In genomic region chr21:46323227-46323709, GRCh38 we compare ENCODE assay signal across 1 cellular context.
TF ChIP-seq lines count a peak whose summit lies in the region.

No MANE protein-coding gene starts in this region.

TF ChIP-seq in HepG2, 621 proteins besides CTCF, POLR2A, EP300 and RAD21 (continued from another document and continues in another):
- no peak for TF ChIP-seq MTERF4 (CRISPR knock-in tag; IDR thresholded peaks at IDR 0.05)
- TF ChIP-seq DRAP1 (CRISPR knock-in tag; IDR thresholded peaks at IDR 0.05), result no peak
- no peak for TF ChIP-seq ONECUT2 (CRISPR knock-in tag; IDR thresholded peaks at IDR 0.05)
- TF ChIP-seq ZFP36L2 (CRISPR knock-in tag; IDR thresholded peaks at IDR 0.05), result no peak
- TF ChIP-seq PCBP2 (optimal IDR thresholded peaks at IDR 0.05; ENCODE audit: low read depth, low read length, poor library complexity, severe bottlenecking), result no peak
- 0 out of 2 replicates have a peak, but pooled peaks have one; percentile 21 for TF ChIP-seq ZNF800 (CRISPR knock-in tag; IDR thresholded peaks at IDR 0.05)
- no peak for TF ChIP-seq NR2F6 (IDR thresholded peaks at IDR 0.05)
- no peak for TF ChIP-seq NR2F6 (CRISPR knock-in tag; IDR thresholded peaks at IDR 0.05)
- TF ChIP-seq MED8 (CRISPR knock-in tag; IDR thresholded peaks at IDR 0.05; ENCODE audit: insufficient replicate concordance), result no peak
- no peak for TF ChIP-seq ZBTB40 (IDR thresholded peaks at IDR 0.05)
- peak; percentile 33; the same call in 1 of the 2 replicates for TF ChIP-seq ZBTB40 (CRISPR knock-in tag; IDR thresholded peaks at IDR 0.05)
- no peak for TF ChIP-seq MXD3 (CRISPR knock-in tag; IDR thresholded peaks at IDR 0.05)
- no peak for TF ChIP-seq ZBTB8A (CRISPR knock-in tag; IDR thresholded peaks at IDR 0.05; ENCODE audit: borderline replicate concordance, low read depth)
- TF ChIP-seq ZBTB3 (CRISPR knock-in tag; IDR thresholded peaks at IDR 0.05; ENCODE audit: borderline replicate concordance, low read depth), result no peak
- no peak for TF ChIP-seq ZNF3 (CRISPR knock-in tag; IDR thresholded peaks at IDR 0.05)
- no peak for TF ChIP-seq SIX1 (CRISPR knock-in tag; IDR thresholded peaks at IDR 0.05; ENCODE audit: borderline replicate concordance)
- no peak for TF ChIP-seq U2AF1 (optimal IDR thresholded peaks at IDR 0.05; ENCODE audit: low read depth, low read length)
- no peak for TF ChIP-seq PPARG (CRISPR knock-in tag; conservative IDR thresholded peaks at IDR 0.05)
- TF ChIP-seq MXD1 (CRISPR knock-in tag; IDR thresholded peaks at IDR 0.05), result no peak
- TF ChIP-seq ZNF687 (CRISPR knock-in tag; IDR thresholded peaks at IDR 0.05), result no peak
- no peak for TF ChIP-seq MTF2 (CRISPR knock-in tag; IDR thresholded peaks at IDR 0.05; ENCODE audit: borderline replicate concordance)
- TF ChIP-seq ZFP37 (CRISPR knock-in tag; IDR thresholded peaks at IDR 0.05; ENCODE audit: borderline replicate concordance), result no peak
- TF ChIP-seq SALL2 (CRISPR knock-in tag; IDR thresholded peaks at IDR 0.05), result no peak
- TF ChIP-seq ZNF234 (CRISPR knock-in tag; conservative IDR thresholded peaks at IDR 0.05), result 0 out of 2 replicates have a peak, but pooled peaks have one; percentile 35
- no peak for TF ChIP-seq TP53 (CRISPR knock-in tag; conservative IDR thresholded peaks at IDR 0.05)
- TF ChIP-seq POGZ (CRISPR knock-in tag; IDR thresholded peaks at IDR 0.05), result no peak
- TF ChIP-seq ADNP (CRISPR knock-in tag; IDR thresholded peaks at IDR 0.05), result no peak
- TF ChIP-seq ZSCAN22 (CRISPR knock-in tag; IDR thresholded peaks at IDR 0.05), result no peak
- no peak for TF ChIP-seq ZNF775 (CRISPR knock-in tag; IDR thresholded peaks at IDR 0.05; ENCODE audit: borderline replicate concordance)
- no peak for TF ChIP-seq KDM5A (IDR thresholded peaks at IDR 0.05; ENCODE audit: borderline replicate concordance, low read length)
- peak; percentile 7 for TF ChIP-seq ASH2L (IDR thresholded peaks at IDR 0.05; ENCODE audit: insufficient read length, low read depth, low read length)
- TF ChIP-seq SP1 (IDR thresholded peaks at IDR 0.05), result no peak
- TF ChIP-seq SP1 (CRISPR knock-in tag; IDR thresholded peaks at IDR 0.05), result no peak
- TF ChIP-seq SRSF4 (IDR thresholded peaks at IDR 0.05; ENCODE audit: low read depth, low read length, poor library complexity, severe bottlenecking), result no peak
- TF ChIP-seq ZNF891 (CRISPR knock-in tag; IDR thresholded peaks at IDR 0.05), result peak; percentile 26; the same call in 1 of the 2 replicates
- no peak for TF ChIP-seq PITX1 (CRISPR knock-in tag; IDR thresholded peaks at IDR 0.05)
- TF ChIP-seq ZNF678 (CRISPR knock-in tag; IDR thresholded peaks at IDR 0.05), result no peak
- TF ChIP-seq ZNF781 (CRISPR knock-in tag; IDR thresholded peaks at IDR 0.05; ENCODE audit: borderline replicate concordance, not compliant biosample characterization), result peak; percentile 4
- no peak for TF ChIP-seq ARNTL (CRISPR knock-in tag; IDR thresholded peaks at IDR 0.05)
- no peak for TF ChIP-seq TBL1XR1 (IDR thresholded peaks at IDR 0.05; ENCODE audit: borderline replicate concordance, low read length, partially characterized antibody)
- no peak for TF ChIP-seq SP140L (CRISPR knock-in tag; IDR thresholded peaks at IDR 0.05; ENCODE audit: borderline replicate concordance)
- no peak for TF ChIP-seq AKAP8 (CRISPR knock-in tag; IDR thresholded peaks at IDR 0.05)
